26 cellular contexts compared by ENCODE assay signal in genomic region chr7:100486111-100486636, GRCh38. TPM values are rescaled to one million over a fixed set of nuclear protein-coding genes. Genes with fewer than 3 reads are reported as not detected.
DNase-seq lines count a peak whose midpoint lies in the region; ATAC-seq and TF ChIP-seq lines count a peak whose summit lies in the region.
"Had no signal": no experiment of that assay in that cellular context is flagged by ENCODE, and none has a peak within 500 bp of the region (broad histone marks: within the 10 kb centered on the region; RNA-seq: fewer than 3 reads in every experiment).

No MANE protein-coding gene starts in this region.

- DNase-seq in CD4-positive, CD25-positive, alpha-beta regulatory T cell, result no peak
- DNase-seq in GM20000 (ENCODE audit: low spot score) (peak; percentile 14), nephron progenitor cell (no peak), DMS79 (lab: John Stamatoyannopoulos, UW) (no peak), dedifferentiated amniotic fluid mesenchymal stem cell (ENCODE audit: extremely low spot score) (no peak), NCI-H82 treated with DMSO at 0.1 percent for 48 hours (lab: John Stamatoyannopoulos, UW; ENCODE audit: unreplicated experiment) (no peak), iPS-NIHi11 (ENCODE audit: low spot score) (no peak)
- DNase-seq: activated B cell treated with CpG ODN at 0.5 μM for 24 hours; activated CD8-positive, alpha-beta T cell treated with anti-CD3 and anti-CD28 coated beads for 36 hours; activated naive CD4-positive, alpha-beta T cell treated with anti-CD3 and anti-CD28 coated beads for 36 hours; COR-L47; foreskin melanocyte; GOT3; hippocampal formation; NCI-H1436 treated with DMSO at 0.1 percent for 48 hours; NCI-H2171; NCI-H524 treated with DMSO at 0.1 percent for 48 hours; RPMI8226; stimulated activated naive B cell treated with anti-CD40 and anti-IgM and Interleukin-4, amounts not matched to agents 10 μg/mL and 1 μg/mL and 100 μg/mL, for 72 hours; T1000; thyroid gland had no signal

- no peak for ATAC-seq in CD4-positive, CD25-positive, alpha-beta regulatory T cell (ENCODE audit: low read depth in 2 of 2)
- ATAC-seq: activated CD8-positive, alpha-beta T cell treated with anti-CD3 and anti-CD28 coated beads for 36 hours; esophagus mucosa; stimulated activated naive B cell treated with anti-CD40 and anti-IgM and Interleukin-4, amounts not matched to agents 10 μg/mL and 1 μg/mL and 100 μg/mL, for 72 hours had no signal

- H3K27me3 ChIP-seq in CD4-positive, CD25-positive, alpha-beta regulatory T cell (ENCODE audit: control insufficient read depth, insufficient read depth, low read length), result no peaks in the 10 kb centered on the region
- H3K27me3 ChIP-seq: thyroid gland had no signal

- H3K27ac ChIP-seq in CD4-positive, CD25-positive, alpha-beta regulatory T cell (ENCODE audit: insufficient read depth, low read length, poor library complexity, severe bottlenecking), result no peak overlapping the region
- peak overlapping the region; percentile 40 for H3K27ac ChIP-seq in angular gyrus (ENCODE audit: low read depth, low read length)
- H3K27ac ChIP-seq: thyroid gland had no signal

- TF ChIP-seq CTCF in GM20000 (IDR thresholded peaks at IDR 0.05; ENCODE audit: extremely low read depth, missing control alignments) (no peak), nephron progenitor cell (IDR thresholded peaks at IDR 0.05) (no peak)

- peaks cover 17% of the 10 kb centered on the region for H3K4me1 ChIP-seq in CD4-positive, CD25-positive, alpha-beta regulatory T cell (ENCODE audit: control insufficient read depth, insufficient read depth, low read length, poor library complexity, severe bottlenecking)

- peaks cover 0 to 30% (median 9%) of the 10 kb centered on the region in 4 donors for H3K4me1 Mint-ChIP-seq in CD4-positive, CD25-positive, alpha-beta regulatory T cell
- peaks cover 79% of the 10 kb centered on the region for H3K4me1 Mint-ChIP-seq in nephron progenitor cell

- no peaks in the 10 kb centered on the region for H3K9me3 ChIP-seq in CD4-positive, CD25-positive, alpha-beta regulatory T cell (ENCODE audit: control insufficient read depth in 2 of 2, low read length in 2 of 2)
- H3K9me3 ChIP-seq: thyroid gland had no signal

- H3K27me3 Mint-ChIP-seq in CD4-positive, CD25-positive, alpha-beta regulatory T cell, result peaks cover 4% of the 10 kb centered on the region
- H3K27me3 Mint-ChIP-seq in nephron progenitor cell (ENCODE audit: low read depth, poor library complexity), result peaks cover 8% of the 10 kb centered on the region
- H3K27me3 Mint-ChIP-seq: activated CD8-positive, alpha-beta T cell treated with anti-CD3 and anti-CD28 coated beads for 36 hours had no signal

- peak overlapping the region in 2 of 3 donors; percentile 23 to 86 for H3K27ac Mint-ChIP-seq in CD4-positive, CD25-positive, alpha-beta regulatory T cell
- peak overlapping the region; percentile 54 for H3K27ac Mint-ChIP-seq in nephron progenitor cell
- H3K27ac Mint-ChIP-seq: activated B cell treated with CpG ODN at 0.5 μM for 24 hours; activated CD8-positive, alpha-beta T cell treated with anti-CD3 and anti-CD28 coated beads for 36 hours; activated naive CD4-positive, alpha-beta T cell treated with anti-CD3 and anti-CD28 coated beads for 36 hours; IgD-negative memory B cell; stimulated activated naive B cell treated with anti-CD40 and anti-IgM and Interleukin-4, amounts not matched to agents 10 μg/mL and 1 μg/mL and 100 μg/mL, for 72 hours had no signal

- H3K4me3 ChIP-seq in CD4-positive, CD25-positive, alpha-beta regulatory T cell (ENCODE audit: low read depth, low read length), result no peak overlapping the region
- H3K4me3 ChIP-seq: smooth muscle cell, thyroid gland had no signal

- peak overlapping the region in 1 of 4 donors; percentile 74 for H3K4me3 Mint-ChIP-seq in CD4-positive, CD25-positive, alpha-beta regulatory T cell
- peak overlapping the region; percentile 74 for H3K4me3 Mint-ChIP-seq in nephron progenitor cell
- H3K4me3 Mint-ChIP-seq: activated B cell treated with CpG ODN at 0.5 μM for 24 hours; activated CD8-positive, alpha-beta T cell treated with anti-CD3 and anti-CD28 coated beads for 36 hours; activated naive CD4-positive, alpha-beta T cell treated with anti-CD3 and anti-CD28 coated beads for 36 hours; stimulated activated naive B cell treated with anti-CD40 and anti-IgM and Interleukin-4, amounts not matched to agents 10 μg/mL and 1 μg/mL and 100 μg/mL, for 72 hours had no signal

- no peaks in the 10 kb centered on the region for H3K36me3 Mint-ChIP-seq in CD4-positive, CD25-positive, alpha-beta regulatory T cell
- H3K36me3 Mint-ChIP-seq in nephron progenitor cell (ENCODE audit: low read depth), result peaks cover 5% of the 10 kb centered on the region
- H3K36me3 Mint-ChIP-seq: IgD-negative memory B cell; stimulated activated naive B cell treated with anti-CD40 and anti-IgM and Interleukin-4, amounts not matched to agents 10 μg/mL and 1 μg/mL and 100 μg/mL, for 72 hours had no signal

- H3K9me3 Mint-ChIP-seq in CD4-positive, CD25-positive, alpha-beta regulatory T cell, result no peaks in the 10 kb centered on the region
- no peaks in the 10 kb centered on the region for H3K9me3 Mint-ChIP-seq in nephron progenitor cell
- H3K9me3 Mint-ChIP-seq: activated B cell treated with CpG ODN at 0.5 μM for 24 hours; activated CD8-positive, alpha-beta T cell treated with anti-CD3 and anti-CD28 coated beads for 36 hours; activated naive CD4-positive, alpha-beta T cell treated with anti-CD3 and anti-CD28 coated beads for 36 hours; IgD-negative memory B cell; stimulated activated naive B cell treated with anti-CD40 and anti-IgM and Interleukin-4, amounts not matched to agents 10 μg/mL and 1 μg/mL and 100 μg/mL, for 72 hours had no signal

- no peaks in the 10 kb centered on the region for H3K36me3 ChIP-seq in CD4-positive, CD25-positive, alpha-beta regulatory T cell (ENCODE audit: control insufficient read depth, insufficient read depth, low read length)
- H3K36me3 ChIP-seq: thyroid gland had no signal

RNA-seq across cellular contexts. Expression of gene NYAP1, which starts 2.4 kb away (rescaled TPM):
- 0.89 TPM for total RNA-seq in CD4-positive, CD25-positive, alpha-beta regulatory T cell
- not detected for polyA plus RNA-seq in CD4-positive, CD25-positive, alpha-beta regulatory T cell
- total RNA-seq: activated B cell treated with CpG ODN at 0.5 μM for 24 hours had no signal
- polyA plus RNA-seq: IgD-negative memory B cell, smooth muscle cell had no signal

RNA-seq across cellular contexts. Expression of gene TSC22D4, which starts 7.2 kb away (rescaled TPM):
- total RNA-seq in CD4-positive, CD25-positive, alpha-beta regulatory T cell, result 113 TPM
- polyA plus RNA-seq in CD4-positive, CD25-positive, alpha-beta regulatory T cell, result 10 to 100 TPM; 22.2 to 35.8 (median 33.4) TPM

RNA-seq across cellular contexts. Expression of gene SPACDR, which starts 22.1 kb away (rescaled TPM):
- total RNA-seq in CD4-positive, CD25-positive, alpha-beta regulatory T cell, result 3.7 TPM
- under 1 TPM in 2 of 4 donors, not detected in 2; 0.32 TPM for polyA plus RNA-seq in CD4-positive, CD25-positive, alpha-beta regulatory T cell
- total RNA-seq: renal cortical epithelial cell, smooth muscle cell had no signal

RNA-seq across cellular contexts. Expression of gene PPP1R35, which starts 49.9 kb away (rescaled TPM):
- total RNA-seq in CD4-positive, CD25-positive, alpha-beta regulatory T cell, result 52.8 TPM
- polyA plus RNA-seq in CD4-positive, CD25-positive, alpha-beta regulatory T cell, result 10 to 100 TPM; 42.3 to 72.2 (median 49.4) TPM

RNA-seq across cellular contexts. Expression of gene AGFG2, which starts 52.8 kb away (rescaled TPM):
- total RNA-seq in CD4-positive, CD25-positive, alpha-beta regulatory T cell, result 40.8 TPM
- polyA plus RNA-seq in CD4-positive, CD25-positive, alpha-beta regulatory T cell, result 10 to 100 TPM; 11.7 to 21.6 (median 16.0) TPM
